Comparison of ENCODE assay signal across 9 cellular contexts in genomic region chr12:102816816-102817434, GRCh38.
DNase-seq lines count a peak whose midpoint lies in the region; ATAC-seq, FAIRE-seq and TF ChIP-seq lines count a peak whose summit lies in the region.
"Had no signal": no experiment of that assay in that cellular context is flagged by ENCODE, and none has a peak within 500 bp of the region (broad histone marks: within the 10 kb centered on the region; RNA-seq: fewer than 3 reads in every experiment).

No MANE protein-coding gene starts in this region.

- H3K4me1 ChIP-seq in kidney (ENCODE audit: control insufficient read depth in 1 of 2, insufficient read depth in 1 of 2, low read depth in 1 of 2, low read length in 2 of 2): peaks cover 0 to 4% of the 10 kb centered on the region in 2 donors

- H3K27ac Mint-ChIP-seq in activated naive CD4-positive, alpha-beta T cell treated with anti-CD3 and anti-CD28 coated beads, Interleukin-2, amount 50 U/mL, for 72 hours: no peak overlapping the region
- no peak overlapping the region for H3K27ac Mint-ChIP-seq in activated naive CD4-positive, alpha-beta T cell treated with anti-CD3 and anti-CD28 coated beads, Interleukin-2, amount 10 ng/mL, durations not matched to agents 7 days and 5 days
- no peak overlapping the region for H3K27ac Mint-ChIP-seq in activated naive CD8-positive, alpha-beta T cell treated with anti-CD3 and anti-CD28 coated beads for 36 hours
- H3K27ac Mint-ChIP-seq: activated naive CD8-positive, alpha-beta T cell had no signal

- no peak overlapping the region for H3K4me3 ChIP-seq in kidney (ENCODE audit: low read length in 2 of 2)

- TF ChIP-seq CTCF in VCaP (conservative IDR thresholded peaks at IDR 0.05) (peak; percentile 93), kidney (IDR thresholded peaks at IDR 0.05; ENCODE audit: borderline replicate concordance, extremely low read depth, insufficient read depth) (peak; percentile 59)

- ATAC-seq in activated naive CD4-positive, alpha-beta T cell treated with anti-CD3 and anti-CD28 coated beads, Interleukin-2, amount 50 U/mL, for 72 hours: peak; percentile 36 to 40
- no peak for ATAC-seq in HG03469 (IDR thresholded peaks at IDR 0.05; ENCODE audit: unreplicated experiment)

- FAIRE-seq in kidney (lab: Jason Lieb, UNC): peak; percentile 66

- H3K27ac ChIP-seq in VCaP (no peak overlapping the region), kidney (ENCODE audit: low read depth in 2 of 2, low read length in 2 of 2) (no peak overlapping the region)

- H3K27me3 Mint-ChIP-seq in activated naive CD4-positive, alpha-beta T cell treated with anti-CD3 and anti-CD28 coated beads, Interleukin-2, amount 10 ng/mL, durations not matched to agents 7 days and 5 days: no peaks in the 10 kb centered on the region
- peaks cover 22% of the 10 kb centered on the region for H3K27me3 Mint-ChIP-seq in activated naive CD8-positive, alpha-beta T cell treated with anti-CD3 and anti-CD28 coated beads for 36 hours

- H3K4me1 Mint-ChIP-seq in activated naive CD4-positive, alpha-beta T cell treated with anti-CD3 and anti-CD28 coated beads, Interleukin-2, amount 10 ng/mL, durations not matched to agents 7 days and 5 days: no peaks in the 10 kb centered on the region
- no peaks in the 10 kb centered on the region for H3K4me1 Mint-ChIP-seq in activated naive CD8-positive, alpha-beta T cell treated with anti-CD3 and anti-CD28 coated beads for 36 hours

- no peaks in the 10 kb centered on the region for H3K36me3 ChIP-seq in kidney (ENCODE audit: control insufficient read depth in 1 of 2, insufficient read depth in 2 of 2, low read length in 2 of 2)

- CTCF ChIA-PET in activated naive CD4-positive, alpha-beta T cell treated with anti-CD3 and anti-CD28 coated beads, Interleukin-2, amount 10 ng/mL, durations not matched to agents 7 days and 5 days (lab: Charles Lee): interaction anchor here (0.6 to 1.5 kb wide), 9 partner anchors 8 to 978 kb away, joined by 3 to 5 read pairs (median 3); no protein-coding TSS in a partner anchor

- H3K9me3 ChIP-seq in kidney (ENCODE audit: control insufficient read depth in 1 of 2, low read length in 2 of 2): no peaks in the 10 kb centered on the region

- no peak overlapping the region for H3K4me3 Mint-ChIP-seq in activated naive CD4-positive, alpha-beta T cell treated with anti-CD3 and anti-CD28 coated beads, Interleukin-2, amount 10 ng/mL, durations not matched to agents 7 days and 5 days
- H3K4me3 Mint-ChIP-seq in activated naive CD8-positive, alpha-beta T cell treated with anti-CD3 and anti-CD28 coated beads for 36 hours: no peak overlapping the region
- H3K4me3 Mint-ChIP-seq: activated naive CD8-positive, alpha-beta T cell had no signal

- H3K36me3 Mint-ChIP-seq in activated naive CD4-positive, alpha-beta T cell treated with anti-CD3 and anti-CD28 coated beads, Interleukin-2, amount 50 U/mL, for 72 hours: no peaks in the 10 kb centered on the region
- H3K36me3 Mint-ChIP-seq in activated naive CD4-positive, alpha-beta T cell treated with anti-CD3 and anti-CD28 coated beads, Interleukin-2, amount 10 ng/mL, durations not matched to agents 7 days and 5 days: no peaks in the 10 kb centered on the region
- no peaks in the 10 kb centered on the region for H3K36me3 Mint-ChIP-seq in activated naive CD8-positive, alpha-beta T cell treated with anti-CD3 and anti-CD28 coated beads for 36 hours
- H3K36me3 Mint-ChIP-seq: activated naive CD8-positive, alpha-beta T cell had no signal

- H3K9me3 Mint-ChIP-seq in activated naive CD4-positive, alpha-beta T cell treated with anti-CD3 and anti-CD28 coated beads, Interleukin-2, amount 50 U/mL, for 72 hours: peaks cover 0 to 3% of the 10 kb centered on the region in 2 donors
- H3K9me3 Mint-ChIP-seq in activated naive CD4-positive, alpha-beta T cell treated with anti-CD3 and anti-CD28 coated beads, Interleukin-2, amount 10 ng/mL, durations not matched to agents 7 days and 5 days: no peaks in the 10 kb centered on the region
- no peaks in the 10 kb centered on the region for H3K9me3 Mint-ChIP-seq in activated naive CD8-positive, alpha-beta T cell treated with anti-CD3 and anti-CD28 coated beads for 36 hours

- intact Hi-C loops in kidney (cut with DNase I): no loop called here

- no peak for DNase-seq in activated naive CD4-positive, alpha-beta T cell treated with anti-CD3 and anti-CD28 coated beads, Interleukin-2, amount 50 U/mL, for 72 hours (ENCODE audit: low spot score in 2 of 2)
- DNase-seq in activated naive CD4-positive, alpha-beta T cell treated with anti-CD3 and anti-CD28 coated beads, Interleukin-2, amount 10 ng/mL, durations not matched to agents 7 days and 5 days: no peak
- DNase-seq in LoVo (ENCODE audit: low spot score) (peak; percentile 43), kidney (no peak), foreskin melanocyte (no peak)
- no peak for DNase-seq in activated naive CD8-positive, alpha-beta T cell treated with anti-CD3 and anti-CD28 coated beads for 36 hours

- no peak overlapping the region for H3K9ac ChIP-seq in kidney (ENCODE audit: low read length in 2 of 2)
